In the genomic region with DNA sequence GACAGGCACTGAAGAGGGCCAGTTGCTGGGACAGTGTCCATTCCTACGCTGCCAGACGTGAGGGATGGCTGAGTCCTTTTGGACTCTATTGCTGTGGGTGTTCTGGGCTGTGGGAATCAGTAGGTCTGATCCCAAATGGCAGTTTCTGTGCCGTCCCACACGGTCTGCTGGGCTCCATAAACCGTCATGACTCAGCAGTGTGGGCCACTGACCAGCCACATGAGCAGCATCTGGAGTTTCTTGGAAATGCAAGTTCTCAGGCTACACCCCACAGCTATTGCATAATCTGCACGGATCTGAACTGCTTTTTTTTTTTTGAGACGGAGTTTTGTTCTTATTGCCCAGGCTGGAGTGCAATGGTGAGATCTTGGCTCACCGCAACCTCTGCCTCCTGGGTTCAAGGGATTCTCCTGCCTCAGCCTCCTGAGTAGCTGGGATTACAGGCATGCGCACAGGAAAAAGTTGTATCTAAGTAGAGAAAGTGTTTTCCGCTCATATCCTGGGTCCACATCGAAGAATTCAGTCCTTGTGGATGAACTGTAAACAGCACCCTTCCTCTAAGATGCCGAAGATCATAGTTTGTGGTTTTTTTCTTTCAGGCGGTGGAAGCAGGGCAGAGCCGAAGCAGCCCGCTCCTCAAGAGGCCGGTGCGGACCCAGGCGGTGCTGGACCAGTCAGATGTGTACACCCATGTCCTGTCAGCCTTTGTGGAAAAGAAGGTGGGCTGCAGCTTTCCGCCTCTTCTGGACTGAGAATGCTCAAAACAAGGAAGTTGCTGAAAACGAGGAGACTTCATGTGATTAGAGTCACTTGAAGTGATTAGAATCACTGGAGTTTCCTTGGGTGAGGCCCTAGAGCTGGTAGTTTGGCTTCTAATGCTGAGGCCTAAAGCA, we compare ENCODE assay signal across 8 cellular contexts. TPM values are rescaled to one million over a fixed set of nuclear protein-coding genes. Genes with fewer than 3 reads are reported as not detected.
DNase-seq lines count a peak whose midpoint lies in the region; ATAC-seq, FAIRE-seq and TF ChIP-seq lines count a peak whose summit lies in the region.

No MANE protein-coding gene starts in this region.

- H4K20me1 ChIP-seq in K562 (replicated peaks; ENCODE audit: control insufficient read depth, insufficient read depth, low read length) (peaks cover 7% of the 10 kb centered on the region), HepG2 (ENCODE audit: insufficient read depth, low read length) (no peaks in the 10 kb centered on the region)

- peaks cover 14 to 28% of the 10 kb centered on the region in 2 experiments for H3K4me1 ChIP-seq in K562 (replicated peaks in 1 of 2; ENCODE audit: control insufficient read depth in 2 of 2, insufficient read depth in 2 of 2, low read length in 2 of 2)
- H3K4me1 ChIP-seq in HepG2 (ENCODE audit: insufficient read depth, low read length): 0 out of 2 replicates have a peak, but pooled peaks cover 6% of the 10 kb centered on the region

- TF ChIP-seq POLR2A in K562 (conservative IDR thresholded peaks at IDR 0.05): peak; percentile 63
- TF ChIP-seq POLR2A in HepG2 (IDR thresholded peaks at IDR 0.05; ENCODE audit: insufficient read depth in 1 of 2, low read depth in 2 of 2, low read length in 2 of 2): peak in 1 of 2 experiments; percentile 35; a peak in 1 of 4 replicates

- H3K36me3 ChIP-seq in K562 (ENCODE audit: control insufficient read depth, insufficient read depth, low read length) (peaks cover 88% of the 10 kb centered on the region), HepG2 (replicated peaks in 1 of 2; ENCODE audit: control insufficient read depth in 1 of 2, insufficient read depth in 2 of 2, low read length in 2 of 2) (peaks cover 8 to 69% of the 10 kb centered on the region in 2 experiments)

- no peaks in the 10 kb centered on the region for H3K4me1 Mint-ChIP-seq in WTC11

- in situ Hi-C loops in K562 (cut with MboI): no loop called here
- in situ Hi-C loops in HepG2 (cut with HindIII; ENCODE audit: extremely low pct_ligation_motif_present, low pct_unique_long_range_greater_than_20kb): no loop called here

- peak; percentile 74 for DNase-seq in A172 (ENCODE audit: low spot score)
- peak in 1 of 2 experiments; percentile 67 for DNase-seq in HL-60 (ENCODE audit: low read depth in 1 of 2, low spot score in 1 of 2)
- DNase-seq in K562 (ENCODE audit: extremely low read depth in 1 of 4, low spot score in 3 of 4): peak; percentile 75 to 96 (median 83)
- DNase-seq in HepG2 (ENCODE audit: low spot score): no peak
- no peak for DNase-seq in WTC11 (ENCODE audit: low spot score)
- no peak for DNase-seq in urothelium cell line (ENCODE audit: low spot score)
- no peak for DNase-seq in NCI-H510A (lab: John Stamatoyannopoulos, UW)
- no peak for DNase-seq in GM19239 (ENCODE audit: insufficient read length, low spot score)

- H3K79me2 ChIP-seq in K562 (ENCODE audit: control insufficient read depth, insufficient read depth, low read length): peaks cover 8% of the 10 kb centered on the region; the same call in 2 of the 3 replicates
- H3K79me2 ChIP-seq in HepG2 (ENCODE audit: insufficient read depth, low read length): no peaks in the 10 kb centered on the region

- peak overlapping the region; percentile 85 for H2AFZ ChIP-seq in K562 (ENCODE audit: low read depth, low read length)
- no peak overlapping the region for H2AFZ ChIP-seq in HepG2 (ENCODE audit: low read length)

- H3K27ac Mint-ChIP-seq in WTC11: no peak overlapping the region; the same call in 1 of the 2 replicates

- POLR2A ChIA-PET in K562 (lab: Yijun Ruan, JAX) (interaction anchor here (0.6 to 1.3 kb wide), 7 partner anchors 13 to 159 kb away, joined by 3 to 5 read pairs (median 3); no protein-coding TSS in a partner anchor), HepG2 (lab: Yijun Ruan, JAX) (no interaction called here), WTC11 (lab: Charles Lee) (interaction anchor here (0.7 kb wide), 1 partner anchor 18 kb away, joined by 3 read pairs; no protein-coding TSS in a partner anchor)

- no peaks in the 10 kb centered on the region for H3K27me3 Mint-ChIP-seq in WTC11 (ENCODE audit: low read depth)

- H3K4me3 Mint-ChIP-seq in WTC11: no peak overlapping the region

- no peaks in the 10 kb centered on the region for H3K9me3 Mint-ChIP-seq in WTC11

- peaks cover 58% of the 10 kb centered on the region for H3K36me3 Mint-ChIP-seq in WTC11

- CTCF ChIA-PET in K562 (lab: Yijun Ruan, JAX; ENCODE audit: low intra/inter-chr PET ratio): no interaction called here
- CTCF ChIA-PET in HepG2 (lab: Yijun Ruan, JAX; ENCODE audit: low intra/inter-chr PET ratio, low total read pairs): no interaction called here
- CTCF ChIA-PET in WTC11 (lab: Charles Lee): no interaction called here

- ATAC-seq in K562: peak; percentile 93
- no peak for ATAC-seq in HepG2
- ATAC-seq in WTC11: no peak

- 29% methylated on average over 20 of the region's 20 CpGs for WGBS in K562 (ENCODE audit: insufficient coverage, low coverage, missing lambda C conversion rate)
- WGBS in HepG2 (ENCODE audit: low lambda C conversion rate): 97% methylated on average over 16 of the region's 20 CpGs

- H3K27me3 ChIP-seq in HL-60 (ENCODE audit: insufficient read depth, poor library complexity, severe bottlenecking) (no peaks in the 10 kb centered on the region), K562 (ENCODE audit: control insufficient read depth in 2 of 2, insufficient read depth in 2 of 2, low read length in 2 of 2) (no peaks in the 10 kb centered on the region), HepG2 (ENCODE audit: control insufficient read depth in 1 of 2, insufficient read depth in 2 of 2, low read length in 2 of 2) (no peaks in the 10 kb centered on the region)

- no peak overlapping the region for H3K4me3 ChIP-seq in HL-60 (replicated peaks; ENCODE audit: insufficient read depth, low read length)
- no peak overlapping the region; the same call in 1 of the 2 replicates for H3K4me3 ChIP-seq in K562
- no peak overlapping the region for H3K4me3 ChIP-seq in HepG2 (replicated peaks in 1 of 3; ENCODE audit: insufficient read depth in 1 of 3, low read depth in 2 of 3, low read length in 3 of 3)

- TF ChIP-seq RAD21 in K562 (CRISPR knock-in tag; conservative IDR thresholded peaks at IDR 0.05 in 1 of 2, IDR thresholded peaks at IDR 0.05 in 1 of 2): no peak; a peak in 1 of 4 replicates
- TF ChIP-seq RAD21 in HepG2 (CRISPR knock-in tag; IDR thresholded peaks at IDR 0.05): no peak

- 0 out of 2 replicates have a peak overlapping the region, but pooled peaks have one; percentile 11 for H3K27ac ChIP-seq in HL-60 (replicated peaks)
- peak overlapping the region; percentile 95 for H3K27ac ChIP-seq in K562 (ENCODE audit: extremely low read depth, low read depth, low read length)
- no peak overlapping the region for H3K27ac ChIP-seq in HepG2 (ENCODE audit: extremely low read length, insufficient read depth, low read length)

- TF ChIP-seq CTCF in HL-60 (IDR thresholded peaks at IDR 0.05; ENCODE audit: insufficient read depth, low read length) (no peak), K562 (IDR thresholded peaks at IDR 0.05 in 2 of 3, conservative IDR thresholded peaks at IDR 0.05 in 1 of 3; ENCODE audit: insufficient read depth in 2 of 3, low read depth in 1 of 3, low read length in 3 of 3) (no peak), HepG2 (CRISPR knock-in tag; IDR thresholded peaks at IDR 0.05) (no peak), WTC11 (IDR thresholded peaks at IDR 0.05) (no peak)

- H3K9me1 ChIP-seq in K562 (ENCODE audit: control insufficient read depth, insufficient read depth, low read length): no peaks in the 10 kb centered on the region

- intact Hi-C loops in K562 (cut with micrococcal nuclease): loop anchor here (1.0 to 2.0 kb wide), 2 partner anchors 12 to 58 kb away; a partner anchor contains a TSS
- intact Hi-C loops in HepG2 (cut with micrococcal nuclease; ENCODE audit: unreplicated experiment): no loop called here

- TF ChIP-seq EP300 in K562 (IDR thresholded peaks at IDR 0.05; ENCODE audit: low read length): peak; percentile 89
- no peak for TF ChIP-seq EP300 in HepG2 (IDR thresholded peaks at IDR 0.05; ENCODE audit: low read depth in 2 of 2, low read length in 2 of 2)
- TF ChIP-seq EP300 in HepG2 (CRISPR knock-in tag; IDR thresholded peaks at IDR 0.05; ENCODE audit: borderline replicate concordance): no peak

- peak overlapping the region; percentile 69 to 79; a peak in 3 of 4 replicates for H3K9ac ChIP-seq in K562 (ENCODE audit: insufficient read depth in 1 of 2, low read depth in 2 of 2, low read length in 2 of 2)
- H3K9ac ChIP-seq in HepG2 (ENCODE audit: insufficient read depth, low read depth, low read length): no peak overlapping the region

- H3K4me2 ChIP-seq in K562 (ENCODE audit: insufficient read depth, low read length) (peak overlapping the region; percentile 83), HepG2 (ENCODE audit: low read depth, low read length) (no peak overlapping the region)

- no peaks in the 10 kb centered on the region for H3K9me3 ChIP-seq in K562 (replicated peaks; ENCODE audit: control insufficient read depth, insufficient read depth, low read depth, low read length)
- no peaks in the 10 kb centered on the region for H3K9me3 ChIP-seq in HepG2 (ENCODE audit: low read length)

- peak; percentile 99 for FAIRE-seq in K562 (lab: Jason Lieb, UNC)
- no peak for FAIRE-seq in HepG2 (lab: Jason Lieb, UNC)
- FAIRE-seq in urothelium cell line (lab: Jason Lieb, UNC): no peak
- FAIRE-seq in GM19239 (lab: Jason Lieb, UNC): no peak

- BruUV-seq in K562 (replicated peaks; lab: Mats Ljungman, UMichigan) (no TSS peak), HepG2 (replicated peaks; lab: Mats Ljungman, UMichigan) (no TSS peak)

RNA-seq across cellular contexts. Expression of a gene that starts 25.5 kb away (rescaled TPM):
- total RNA-seq in A172 (2014; rRNA removed; shearing (Covaris generic)): 43.6 and 48.3 TPM in 2 replicates
- 65.5 and 73.0 TPM in 2 replicates for total RNA-seq in K562 (2011; cell fraction: chromatin; rRNA removed; ENCODE audit: low replicate concordance)
- total RNA-seq in K562 (2011; cell fraction: nucleolus; rRNA removed): 31.1 and 40.4 TPM in 2 replicates
- 34.7 and 39.7 TPM in 2 replicates for total RNA-seq in K562 (2011; cell fraction: nucleoplasm; rRNA removed)
- total RNA-seq in K562 (2014; rRNA removed) (25.3 and 35.3 TPM in 2 replicates), K562 (2014; rRNA removed; fragmentation: Illumina TruSeq; extraction: Trizol) (38.6 and 41.6 TPM in 2 replicates), K562 (2015; rRNA removed; fragmentation: Illumina TruSeq; extraction: Trizol) (35.5 and 39.9 TPM in 2 replicates), K562 (2021) (37.1 and 42.1 TPM in 2 replicates), HepG2 (2016; rRNA removed; fragmentation: Illumina TruSeq; extraction: Trizol) (19.5 and 19.9 TPM in 2 replicates), WTC11 (2021) (15.6 to 17.1 TPM (median 17.0 TPM) in 3 replicates)
- polyA plus RNA-seq in K562 (2011; rRNA removed) (20.3 and 40.1 TPM in 2 replicates), K562 (2014; fragmentation: Illumina TruSeq; extraction: Trizol) (39.0 and 42.4 TPM in 2 replicates), K562 (2014; fragmentation: Nextera tagmentation; extraction: Ambion mirVana) (10 to 100 TPM in 1 of 2 experiments, 1 to 10 TPM in 1; 7.5 to 10.5 TPM), K562 (2014; rRNA removed) (31.9 and 32.0 TPM in 2 replicates), HepG2 (2011; rRNA removed) (8.2 and 9.4 TPM in 2 replicates)
- 23.3 and 34.9 TPM in 2 replicates for polyA plus RNA-seq in K562 (2011; cell fraction: cytosol; rRNA removed)
- polyA plus RNA-seq in K562 (2011; cell fraction: nucleus; rRNA removed): 66.0 and 76.2 TPM in 2 replicates
- polyA plus RNA-seq in K562 (2012): 32.4 and 38.8 TPM in 2 replicates
- polyA minus RNA-seq in K562 (2011; rRNA and poly(A)+ RNA removed): 16.4 and 22.5 TPM in 2 replicates
- polyA minus RNA-seq in K562 (2011; cell fraction: cytosol; rRNA and poly(A)+ RNA removed): 16.3 and 19.6 TPM in 2 replicates
- 17.0 and 21.2 TPM in 2 replicates for polyA minus RNA-seq in K562 (2011; cell fraction: nucleus; rRNA and poly(A)+ RNA removed)
- 9.4 and 11.1 TPM in 2 replicates for total RNA-seq in HepG2 (2016; cell fraction: cytosol; rRNA removed; fragmentation: Illumina TruSeq; extraction: Trizol; ENCODE audit: low read depth)
- total RNA-seq in HepG2 (2016; cell fraction: insoluble cytoplasmic fraction; rRNA removed; fragmentation: Illumina TruSeq; extraction: Trizol): 17.0 and 23.9 TPM in 2 replicates
- 12.8 and 14.0 TPM in 2 replicates for total RNA-seq in HepG2 (2016; cell fraction: membrane; rRNA removed; fragmentation: Illumina TruSeq; extraction: Trizol)
- total RNA-seq in HepG2 (2016; cell fraction: nucleus; rRNA removed; fragmentation: Illumina TruSeq; extraction: Trizol): 17.5 and 19.2 TPM in 2 replicates
- polyA plus RNA-seq in HepG2 (2011; cell fraction: cytosol; rRNA removed): 5.9 and 8.7 TPM in 2 replicates
- 21.6 and 24.9 TPM in 2 replicates for polyA plus RNA-seq in HepG2 (2011; cell fraction: nucleus; rRNA removed)
- polyA plus RNA-seq in HepG2 (2012): 11.0 TPM in 2 replicates
- polyA plus RNA-seq in HepG2 (2016; cell fraction: cytosol; fragmentation: Illumina TruSeq; extraction: Trizol; ENCODE audit: low read depth): 4.5 and 5.7 TPM in 2 replicates
- 16.4 and 20.9 TPM in 2 replicates for polyA plus RNA-seq in HepG2 (2016; cell fraction: insoluble cytoplasmic fraction; fragmentation: Illumina TruSeq; extraction: Trizol; ENCODE audit: low read depth)
- 7.0 and 8.7 TPM in 2 replicates for polyA plus RNA-seq in HepG2 (2016; cell fraction: membrane; fragmentation: Illumina TruSeq; extraction: Trizol; ENCODE audit: low read depth)
- 28.4 and 31.5 TPM in 2 replicates for polyA plus RNA-seq in HepG2 (2016; cell fraction: nucleus; fragmentation: Illumina TruSeq; extraction: Trizol; ENCODE audit: insufficient read depth, low read depth)
- polyA minus RNA-seq in HepG2 (2011; rRNA and poly(A)+ RNA removed; ENCODE audit: low replicate concordance): 5.1 and 13.8 TPM in 2 replicates
- 5.4 and 7.3 TPM in 2 replicates for polyA minus RNA-seq in HepG2 (2011; cell fraction: cytosol; rRNA and poly(A)+ RNA removed)
- 12.6 and 17.2 TPM in 2 replicates for polyA minus RNA-seq in HepG2 (2011; cell fraction: nucleus; rRNA and poly(A)+ RNA removed)

RNA-seq across cellular contexts. Expression of a gene that starts 57.5 kb away (rescaled TPM):
- 58.5 and 128 TPM in 2 replicates for total RNA-seq in A172 (2014; rRNA removed; shearing (Covaris generic))
- 287 and 292 TPM in 2 replicates for total RNA-seq in K562 (2011; cell fraction: chromatin; rRNA removed; ENCODE audit: low replicate concordance)
- total RNA-seq in K562 (2011; cell fraction: nucleolus; rRNA removed): 238 and 263 TPM in 2 replicates
- 259 and 261 TPM in 2 replicates for total RNA-seq in K562 (2011; cell fraction: nucleoplasm; rRNA removed)
- total RNA-seq in K562 (2014; rRNA removed) (27.6 and 37.1 TPM in 2 replicates), K562 (2014; rRNA removed; fragmentation: Illumina TruSeq; extraction: Trizol) (29.3 and 29.5 TPM in 2 replicates), K562 (2015; rRNA removed; fragmentation: Illumina TruSeq; extraction: Trizol) (23.9 TPM in 2 replicates), K562 (2021) (42.5 and 45.9 TPM in 2 replicates), HepG2 (2016; rRNA removed; fragmentation: Illumina TruSeq; extraction: Trizol) (28.6 and 46.5 TPM in 2 replicates), WTC11 (2021) (23.9 to 38.3 TPM (median 27.3 TPM) in 3 replicates)
- polyA plus RNA-seq in K562 (2011; rRNA removed) (41.1 and 46.5 TPM in 2 replicates), K562 (2014; fragmentation: Illumina TruSeq; extraction: Trizol) (31.6 and 32.0 TPM in 2 replicates), K562 (2014; fragmentation: Nextera tagmentation; extraction: Ambion mirVana) (10 to 100 TPM; 17.1 to 19.1 TPM), K562 (2014; rRNA removed) (23.4 and 26.6 TPM in 2 replicates), HepG2 (2011; rRNA removed) (114 and 121 TPM in 2 replicates)
- 51.7 and 58.3 TPM in 2 replicates for polyA plus RNA-seq in K562 (2011; cell fraction: cytosol; rRNA removed)
- 128 and 144 TPM in 2 replicates for polyA plus RNA-seq in K562 (2011; cell fraction: nucleus; rRNA removed)
- polyA plus RNA-seq in K562 (2012): 25.2 and 35.2 TPM in 2 replicates
- polyA minus RNA-seq in K562 (2011; rRNA and poly(A)+ RNA removed): 90.7 and 106 TPM in 2 replicates
- 49.1 and 49.2 TPM in 2 replicates for polyA minus RNA-seq in K562 (2011; cell fraction: cytosol; rRNA and poly(A)+ RNA removed)
- 67.6 and 93.7 TPM in 2 replicates for polyA minus RNA-seq in K562 (2011; cell fraction: nucleus; rRNA and poly(A)+ RNA removed)
- 8.3 and 10.0 TPM in 2 replicates for total RNA-seq in HepG2 (2016; cell fraction: cytosol; rRNA removed; fragmentation: Illumina TruSeq; extraction: Trizol; ENCODE audit: low read depth)
- total RNA-seq in HepG2 (2016; cell fraction: insoluble cytoplasmic fraction; rRNA removed; fragmentation: Illumina TruSeq; extraction: Trizol): 22.8 and 44.6 TPM in 2 replicates
- total RNA-seq in HepG2 (2016; cell fraction: membrane; rRNA removed; fragmentation: Illumina TruSeq; extraction: Trizol): 11.8 and 17.8 TPM in 2 replicates
- 80.8 and 107 TPM in 2 replicates for total RNA-seq in HepG2 (2016; cell fraction: nucleus; rRNA removed; fragmentation: Illumina TruSeq; extraction: Trizol)
- 149 and 162 TPM in 2 replicates for polyA plus RNA-seq in HepG2 (2011; cell fraction: cytosol; rRNA removed)
- polyA plus RNA-seq in HepG2 (2011; cell fraction: nucleus; rRNA removed): 224 and 235 TPM in 2 replicates
- 89.5 and 105 TPM in 2 replicates for polyA plus RNA-seq in HepG2 (2012)
- polyA plus RNA-seq in HepG2 (2016; cell fraction: cytosol; fragmentation: Illumina TruSeq; extraction: Trizol; ENCODE audit: low read depth): 2.8 and 3.1 TPM in 2 replicates
- polyA plus RNA-seq in HepG2 (2016; cell fraction: insoluble cytoplasmic fraction; fragmentation: Illumina TruSeq; extraction: Trizol; ENCODE audit: low read depth): 16.2 and 18.5 TPM in 2 replicates
- 4.5 and 6.4 TPM in 2 replicates for polyA plus RNA-seq in HepG2 (2016; cell fraction: membrane; fragmentation: Illumina TruSeq; extraction: Trizol; ENCODE audit: low read depth)
- 80.1 and 82.3 TPM in 2 replicates for polyA plus RNA-seq in HepG2 (2016; cell fraction: nucleus; fragmentation: Illumina TruSeq; extraction: Trizol; ENCODE audit: insufficient read depth, low read depth)
- 256 and 622 TPM in 2 replicates for polyA minus RNA-seq in HepG2 (2011; rRNA and poly(A)+ RNA removed; ENCODE audit: low replicate concordance)
- polyA minus RNA-seq in HepG2 (2011; cell fraction: cytosol; rRNA and poly(A)+ RNA removed): 144 and 165 TPM in 2 replicates
- polyA minus RNA-seq in HepG2 (2011; cell fraction: nucleus; rRNA and poly(A)+ RNA removed): 343 and 354 TPM in 2 replicates

Comparison
In these comparisons a context has a peak if more than half of its experiments do, and no peak if none do; other contexts are left out.
1. DNase-seq: peak in A172 (single experiment) and K562 (4 of 4); none in HepG2 (single experiment), WTC11 (single experiment), urothelium cell line (single experiment), NCI-H510A (single experiment) and GM19239 (single experiment).